1 cellular context compared by ENCODE assay signal in genomic region chr15:42603978-42604377, GRCh38.
A peak's percentile ranks its signal among the peaks of the same experiment; 100 is the strongest.
TF ChIP-seq lines count a peak whose summit lies in the region.

No MANE protein-coding gene starts in this region.

TF ChIP-seq in K562, 482 proteins besides CTCF, POLR2A, EP300 and RAD21 (continues in another document):
- 0 out of 2 replicates have a peak, but pooled peaks have one; percentile 50 for TF ChIP-seq PTRF (tag; IDR thresholded peaks at IDR 0.05)
- TF ChIP-seq HDGF (IDR thresholded peaks at IDR 0.05), result no peak
- 0 out of 2 replicates have a peak, but pooled peaks have one; percentile 37 for TF ChIP-seq SMAD4 (CRISPR knock-in tag; conservative IDR thresholded peaks at IDR 0.05)
- TF ChIP-seq SIN3A (IDR thresholded peaks at IDR 0.05; ENCODE audit: borderline replicate concordance in 2 of 2, control insufficient read depth in 1 of 2, low read depth in 2 of 2, low read length in 2 of 2), result no peak
- no peak for TF ChIP-seq BRF2 (IDR thresholded peaks at IDR 0.05; ENCODE audit: borderline replicate concordance, insufficient read depth, insufficient read length)
- no peak for TF ChIP-seq GABPB1 (CRISPR knock-in tag; IDR thresholded peaks at IDR 0.05)
- no peak for TF ChIP-seq MTF1 (CRISPR knock-in tag; IDR thresholded peaks at IDR 0.05; ENCODE audit: borderline replicate concordance)
- no peak for TF ChIP-seq CEBPZ (IDR thresholded peaks at IDR 0.05; ENCODE audit: borderline replicate concordance, low read depth, low read length)
- no peak for TF ChIP-seq ETV1 (tag; conservative IDR thresholded peaks at IDR 0.05; ENCODE audit: low read depth)
- TF ChIP-seq PTTG1 (tag; IDR thresholded peaks at IDR 0.05; ENCODE audit: low read depth), result peak; percentile 60; the same call in 1 of the 2 replicates
- TF ChIP-seq MLX (CRISPR knock-in tag; conservative IDR thresholded peaks at IDR 0.05), result no peak
- peak; percentile 82 for TF ChIP-seq ZNF592 (IDR thresholded peaks at IDR 0.05)
- TF ChIP-seq ZNF639 (CRISPR knock-in tag; conservative IDR thresholded peaks at IDR 0.05 in 1 of 2, IDR thresholded peaks at IDR 0.05 in 1 of 2), result no peak
- TF ChIP-seq KLF6 (CRISPR knock-in tag; IDR thresholded peaks at IDR 0.05; ENCODE audit: borderline replicate concordance), result no peak
- no peak for TF ChIP-seq HMBOX1 (IDR thresholded peaks at IDR 0.05)
- no peak for TF ChIP-seq CXXC5 (CRISPR knock-in tag; IDR thresholded peaks at IDR 0.05)
- TF ChIP-seq ZBTB1 (CRISPR knock-in tag; IDR thresholded peaks at IDR 0.05; ENCODE audit: borderline replicate concordance, low read depth), result no peak
- no peak for TF ChIP-seq ZNF3 (CRISPR knock-in tag; IDR thresholded peaks at IDR 0.05)
- no peak for TF ChIP-seq ARID3B (CRISPR knock-in tag; IDR thresholded peaks at IDR 0.05; ENCODE audit: borderline replicate concordance)
- no peak for TF ChIP-seq ZNF407 (IDR thresholded peaks at IDR 0.05; ENCODE audit: low read depth)
- TF ChIP-seq RBFOX2 (IDR thresholded peaks at IDR 0.05; ENCODE audit: low read depth, low read length), result no peak
- TF ChIP-seq YBX1 (IDR thresholded peaks at IDR 0.05), result no peak
- TF ChIP-seq NR2C1 (IDR thresholded peaks at IDR 0.05), result no peak
- peak; percentile 32; the same call in 1 of the 2 replicates for TF ChIP-seq NR2C1 (tag; IDR thresholded peaks at IDR 0.05)
- TF ChIP-seq LEF1 (IDR thresholded peaks at IDR 0.05), result no peak
- TF ChIP-seq TFAP4 (CRISPR knock-in tag; IDR thresholded peaks at IDR 0.05; ENCODE audit: borderline replicate concordance), result no peak
- TF ChIP-seq NRF1 (conservative IDR thresholded peaks at IDR 0.05 in 1 of 2, IDR thresholded peaks at IDR 0.05 in 1 of 2), result no peak
- TF ChIP-seq TCF3 (CRISPR knock-in tag; IDR thresholded peaks at IDR 0.05), result no peak
- TF ChIP-seq KHSRP (IDR thresholded peaks at IDR 0.05), result no peak
- 0 out of 2 replicates have a peak, but pooled peaks have one; percentile 29 for TF ChIP-seq MEF2D (tag; conservative IDR thresholded peaks at IDR 0.05; ENCODE audit: low read depth)
- TF ChIP-seq KDM4B (IDR thresholded peaks at IDR 0.05; ENCODE audit: borderline replicate concordance in 2 of 2, low read depth in 1 of 2), result no peak
- TF ChIP-seq TSC22D4 (tag; IDR thresholded peaks at IDR 0.05), result no peak
- no peak for TF ChIP-seq HES1 (IDR thresholded peaks at IDR 0.05; ENCODE audit: low read depth)
- no peak for TF ChIP-seq HDAC3 (IDR thresholded peaks at IDR 0.05; ENCODE audit: borderline replicate concordance, partially characterized antibody)
